In genomic region chr3:14431928-14432834, GRCh38 we compare ENCODE assay signal across 8 cellular contexts. TPM values are rescaled to one million over a fixed set of nuclear protein-coding genes. Genes with fewer than 3 reads are reported as not detected.
DNase-seq lines count a peak whose midpoint lies in the region; ATAC-seq and TF ChIP-seq lines count a peak whose summit lies in the region.

No MANE protein-coding gene starts in this region.

- peaks cover 17% of the 10 kb centered on the region for H3K36me3 Mint-ChIP-seq in activated CD4-positive, alpha-beta T cell treated with anti-CD3 and anti-CD28 coated beads, Interleukin-2, amount 10 ng/mL, durations not matched to agents 24 days and 14 days (ENCODE audit: low read depth)

- DNase-seq in NAMALWA (ENCODE audit: low spot score) (peak; percentile 96), coronary artery (ENCODE audit: low spot score) (peak; percentile 92), medulla oblongata (ENCODE audit: extremely low spot score) (peak; percentile 91), NCI-H526 (lab: John Stamatoyannopoulos, UW) (no peak)
- peak; percentile 98 for DNase-seq in activated CD4-positive, alpha-beta T cell treated with anti-CD3 and anti-CD28 coated beads, Interleukin-2, amount 10 ng/mL, durations not matched to agents 24 days and 14 days
- DNase-seq in stimulated activated CD8-positive, alpha-beta memory T cell treated with anti-CD3 and anti-CD28 coated beads, Interleukin-15, amount 100 ng/mL, for 1 hour (ENCODE audit: low read depth), result peak; percentile 90

- peaks cover 73% of the 10 kb centered on the region for H3K4me1 Mint-ChIP-seq in activated CD4-positive, alpha-beta T cell treated with anti-CD3 and anti-CD28 coated beads, Interleukin-2, amount 10 ng/mL, durations not matched to agents 24 days and 14 days

- TF ChIP-seq CTCF in coronary artery (IDR thresholded peaks at IDR 0.05), result no peak

- intact Hi-C loops in activated CD4-positive, alpha-beta T cell treated with anti-CD3 and anti-CD28 coated beads, Interleukin-2, amount 10 ng/mL, durations not matched to agents 24 days and 14 days (cut with micrococcal nuclease), result loop anchor here (1.0 to 10.0 kb wide), 10 partner anchors 8 to 537 kb away; partner anchors contain the start of genes CCDC174, CHCHD4, LSM3 and NR2C2

- peak; percentile 86 for ATAC-seq in GM18502 (IDR thresholded peaks at IDR 0.05; ENCODE audit: poor library complexity, unreplicated experiment)
- peak; percentile 82 for ATAC-seq in HG02623 (IDR thresholded peaks at IDR 0.05; ENCODE audit: unreplicated experiment)

- H3K9me3 Mint-ChIP-seq in activated CD4-positive, alpha-beta T cell treated with anti-CD3 and anti-CD28 coated beads, Interleukin-2, amount 10 ng/mL, durations not matched to agents 24 days and 14 days, result no peaks in the 10 kb centered on the region

- H3K27me3 Mint-ChIP-seq in activated CD4-positive, alpha-beta T cell treated with anti-CD3 and anti-CD28 coated beads, Interleukin-2, amount 10 ng/mL, durations not matched to agents 24 days and 14 days, result no peaks in the 10 kb centered on the region

- peak overlapping the region; percentile 25 to 79 for H3K27ac ChIP-seq in coronary artery

- peak overlapping the region; percentile 97 for H3K27ac Mint-ChIP-seq in activated CD4-positive, alpha-beta T cell treated with anti-CD3 and anti-CD28 coated beads, Interleukin-2, amount 10 ng/mL, durations not matched to agents 24 days and 14 days

- no peak overlapping the region for H3K4me3 ChIP-seq in coronary artery

- peak overlapping the region; percentile 80 for H3K4me3 Mint-ChIP-seq in activated CD4-positive, alpha-beta T cell treated with anti-CD3 and anti-CD28 coated beads, Interleukin-2, amount 10 ng/mL, durations not matched to agents 24 days and 14 days

RNA-seq across cellular contexts. Expression of gene SLC6A6, which starts 29.8 kb away (rescaled TPM):
- total RNA-seq in activated CD4-positive, alpha-beta T cell treated with anti-CD3 and anti-CD28 coated beads, Interleukin-2, amount 10 ng/mL, durations not matched to agents 24 days and 14 days, result 53.9 and 63.7 TPM in 2 replicates

Comparison
In these comparisons a context has a peak if more than half of its experiments do, and no peak if none do; other contexts are left out.
1. DNase-seq: peak in NAMALWA (single experiment), activated CD4-positive, alpha-beta T cell treated with anti-CD3 and anti-CD28 coated beads, Interleukin-2, amount 10 ng/mL, durations not matched to agents 24 days and 14 days (single experiment), coronary artery (single experiment), medulla oblongata (single experiment) and stimulated activated CD8-positive, alpha-beta memory T cell treated with anti-CD3 and anti-CD28 coated beads, Interleukin-15, amount 100 ng/mL, for 1 hour (single experiment); none in NCI-H526 (0 of 2).